ENCODE assay signal across 9 cellular contexts in genomic region chr1:180911640-180912161, GRCh38. TPM values are rescaled to one million over a fixed set of nuclear protein-coding genes. Genes with fewer than 3 reads are reported as not detected.
DNase-seq lines count a peak whose midpoint lies in the region; ATAC-seq, FAIRE-seq and TF ChIP-seq lines count a peak whose summit lies in the region.
"Had no signal": no experiment of that assay in that cellular context is flagged by ENCODE, and none has a peak within 500 bp of the region (broad histone marks: within the 10 kb centered on the region; RNA-seq: fewer than 3 reads in every experiment).

No MANE protein-coding gene starts in this region.

- no peak overlapping the region for H3K4me3 ChIP-seq in K562

- H3K9me3 Mint-ChIP-seq in stimulated activated naive CD8-positive, alpha-beta T cell treated with anti-CD3 and anti-CD28 coated beads, Interleukin-15, amount 100 ng/mL, for 72 hours = no peaks in the 10 kb centered on the region

- no peak for TF ChIP-seq POLR2A in K562 (conservative IDR thresholded peaks at IDR 0.05)

- POLR2A ChIA-PET in K562 (lab: Yijun Ruan, JAX) = interaction anchor here (0.8 to 1.1 kb wide), 3 partner anchors 8 to 12 kb away, joined by 3 to 4 read pairs (median 4); no protein-coding TSS in a partner anchor

- in situ Hi-C loops in K562 (cut with MboI) = no loop called here

- H3K27me3 ChIP-seq in K562 (ENCODE audit: control insufficient read depth in 2 of 2, insufficient read depth in 2 of 2, low read length in 2 of 2) = 0 out of 5 replicates have a peak, but pooled peaks cover 0 to under 1% of the 10 kb centered on the region in 2 experiments

- FAIRE-seq in K562 (lab: Jason Lieb, UNC) = no peak
- FAIRE-seq: A204.1 had no signal

- no peak for ATAC-seq in K562
- ATAC-seq in stimulated activated naive CD8-positive, alpha-beta T cell treated with anti-CD3 and anti-CD28 coated beads, Interleukin-15, amount 100 ng/mL, for 72 hours = no peak

- TF ChIP-seq EP300 in K562 (IDR thresholded peaks at IDR 0.05; ENCODE audit: low read length) = no peak

- H3K27ac Mint-ChIP-seq in stimulated activated naive CD8-positive, alpha-beta T cell treated with anti-CD3 and anti-CD28 coated beads, Interleukin-15, amount 100 ng/mL, for 72 hours = no peak overlapping the region

- TF ChIP-seq RAD21 in K562 (CRISPR knock-in tag; conservative IDR thresholded peaks at IDR 0.05 in 1 of 2, IDR thresholded peaks at IDR 0.05 in 1 of 2) = no peak

- H3K27ac ChIP-seq in K562 (ENCODE audit: extremely low read depth, low read depth, low read length) = no peak overlapping the region

- no peak for TF ChIP-seq CTCF in K562 (IDR thresholded peaks at IDR 0.05 in 2 of 3, conservative IDR thresholded peaks at IDR 0.05 in 1 of 3; ENCODE audit: insufficient read depth in 2 of 3, low read depth in 1 of 3, low read length in 3 of 3)

- 60% methylated on average over 15 of the region's 15 CpGs for WGBS in K562 (ENCODE audit: insufficient coverage, low coverage, missing lambda C conversion rate)

- no peaks in the 10 kb centered on the region for H3K36me3 ChIP-seq in K562 (ENCODE audit: control insufficient read depth, insufficient read depth, low read length)

- no peaks in the 10 kb centered on the region for H3K9me1 ChIP-seq in K562 (ENCODE audit: control insufficient read depth, insufficient read depth, low read length)

- no peak overlapping the region for H3K9ac ChIP-seq in K562 (ENCODE audit: insufficient read depth in 1 of 2, low read depth in 2 of 2, low read length in 2 of 2)

- no peaks in the 10 kb centered on the region for H3K79me2 ChIP-seq in K562 (ENCODE audit: control insufficient read depth, insufficient read depth, low read length)

- no peaks in the 10 kb centered on the region for H4K20me1 ChIP-seq in K562 (replicated peaks; ENCODE audit: control insufficient read depth, insufficient read depth, low read length)

- intact Hi-C loops in K562 (cut with micrococcal nuclease) = no loop called here

- no peaks in the 10 kb centered on the region for H3K9me3 ChIP-seq in K562 (replicated peaks; ENCODE audit: control insufficient read depth, insufficient read depth, low read depth, low read length)

- H3K4me2 ChIP-seq in K562 (ENCODE audit: insufficient read depth, low read length) = no peak overlapping the region

- BruUV-seq in K562 (replicated peaks; lab: Mats Ljungman, UMichigan) = no TSS peak

- DNase-seq in DMS53 (lab: John Stamatoyannopoulos, UW) (peak; percentile 49), DMS53 treated with DMSO at 0.1 percent for 48 hours (lab: John Stamatoyannopoulos, UW; ENCODE audit: unreplicated experiment) (no peak), K562 (ENCODE audit: extremely low read depth in 1 of 4, low spot score in 3 of 4) (no peak), islet precursor cell (peak; percentile 64), NAMALWA (ENCODE audit: low spot score) (no peak), hippocampal formation (lab: John Stamatoyannopoulos, UW) (no peak)
- no peak for DNase-seq in stimulated activated naive CD8-positive, alpha-beta T cell treated with anti-CD3 and anti-CD28 coated beads, Interleukin-15, amount 100 ng/mL, for 72 hours
- DNase-seq in stimulated activated CD4-positive, alpha-beta T cell treated with anti-CD3 and anti-CD28 coated beads, Interleukin-12 subunit alpha, Interleukin-12 subunit beta, amount 100 ng/mL, for 4 hours = no peak

- H3K4me1 ChIP-seq in K562 (replicated peaks in 1 of 2; ENCODE audit: control insufficient read depth in 2 of 2, insufficient read depth in 2 of 2, low read length in 2 of 2) = peaks cover 9 to 12% of the 10 kb centered on the region in 2 experiments; a peak in 4 of 5 replicates

- no peak overlapping the region for H2AFZ ChIP-seq in K562 (ENCODE audit: low read depth, low read length)

- H3K4me3 Mint-ChIP-seq in stimulated activated naive CD8-positive, alpha-beta T cell treated with anti-CD3 and anti-CD28 coated beads, Interleukin-15, amount 100 ng/mL, for 72 hours = peak overlapping the region; percentile 49 to 65

- CTCF ChIA-PET in K562 (lab: Yijun Ruan, JAX; ENCODE audit: low intra/inter-chr PET ratio) = no interaction called here

- peaks cover 21% of the 10 kb centered on the region for H3K4me1 Mint-ChIP-seq in stimulated activated naive CD8-positive, alpha-beta T cell treated with anti-CD3 and anti-CD28 coated beads, Interleukin-15, amount 100 ng/mL, for 72 hours

- H3K27me3 Mint-ChIP-seq in stimulated activated naive CD8-positive, alpha-beta T cell treated with anti-CD3 and anti-CD28 coated beads, Interleukin-15, amount 100 ng/mL, for 72 hours = peaks cover 65% of the 10 kb centered on the region

TF ChIP-seq in K562, 482 proteins besides CTCF, POLR2A, EP300 and RAD21:
- no peak for TF ChIP-seq ATF1 (CRISPR knock-in tag; IDR thresholded peaks at IDR 0.05)
- TF ChIP-seq ATF1 (tag; IDR thresholded peaks at IDR 0.05) = no peak
- TF ChIP-seq, protein P1, sequence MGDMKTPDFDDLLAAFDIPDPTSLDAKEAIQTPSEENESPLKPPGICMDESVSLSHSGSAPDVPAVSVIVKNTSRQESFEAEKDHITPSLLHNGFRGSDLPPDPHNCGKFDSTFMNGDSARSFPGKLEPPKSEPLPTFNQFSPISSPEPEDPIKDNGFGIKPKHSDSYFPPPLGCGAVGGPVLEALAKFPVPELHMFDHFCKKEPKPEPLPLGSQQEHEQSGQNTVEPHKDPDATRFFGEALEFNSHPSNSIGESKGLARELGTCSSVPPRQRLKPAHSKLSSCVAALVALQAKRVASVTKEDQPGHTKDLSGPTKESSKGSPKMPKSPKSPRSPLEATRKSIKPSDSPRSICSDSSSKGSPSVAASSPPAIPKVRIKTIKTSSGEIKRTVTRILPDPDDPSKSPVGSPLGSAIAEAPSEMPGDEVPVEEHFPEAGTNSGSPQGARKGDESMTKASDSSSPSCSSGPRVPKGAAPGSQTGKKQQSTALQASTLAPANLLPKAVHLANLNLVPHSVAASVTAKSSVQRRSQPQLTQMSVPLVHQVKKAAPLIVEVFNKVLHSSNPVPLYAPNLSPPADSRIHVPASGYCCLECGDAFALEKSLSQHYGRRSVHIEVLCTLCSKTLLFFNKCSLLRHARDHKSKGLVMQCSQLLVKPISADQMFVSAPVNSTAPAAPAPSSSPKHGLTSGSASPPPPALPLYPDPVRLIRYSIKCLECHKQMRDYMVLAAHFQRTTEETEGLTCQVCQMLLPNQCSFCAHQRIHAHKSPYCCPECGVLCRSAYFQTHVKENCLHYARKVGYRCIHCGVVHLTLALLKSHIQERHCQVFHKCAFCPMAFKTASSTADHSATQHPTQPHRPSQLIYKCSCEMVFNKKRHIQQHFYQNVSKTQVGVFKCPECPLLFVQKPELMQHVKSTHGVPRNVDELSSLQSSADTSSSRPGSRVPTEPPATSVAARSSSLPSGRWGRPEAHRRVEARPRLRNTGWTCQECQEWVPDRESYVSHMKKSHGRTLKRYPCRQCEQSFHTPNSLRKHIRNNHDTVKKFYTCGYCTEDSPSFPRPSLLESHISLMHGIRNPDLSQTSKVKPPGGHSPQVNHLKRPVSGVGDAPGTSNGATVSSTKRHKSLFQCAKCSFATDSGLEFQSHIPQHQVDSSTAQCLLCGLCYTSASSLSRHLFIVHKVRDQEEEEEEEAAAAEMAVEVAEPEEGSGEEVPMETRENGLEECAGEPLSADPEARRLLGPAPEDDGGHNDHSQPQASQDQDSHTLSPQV (IDR thresholded peaks at IDR 0.05) = 0 out of 2 replicates have a peak, but pooled peaks have one; percentile 32
- 0 out of 2 replicates have a peak, but pooled peaks have one; percentile 33 for TF ChIP-seq ZNF311 (CRISPR knock-in tag; IDR thresholded peaks at IDR 0.05)
TF ChIP-seq in K562: peak in this region for 2.

RNA-seq across cellular contexts. Expression of gene KIAA1614, which starts 1.0 kb away (rescaled TPM):
- total RNA-seq in K562 (2011; cell fraction: chromatin; rRNA removed; ENCODE audit: low replicate concordance) = 0.35 and 0.56 TPM in 2 replicates
- 0.17 and 0.39 TPM in 2 replicates for total RNA-seq in K562 (2011; cell fraction: nucleolus; rRNA removed)
- total RNA-seq in K562 (2011; cell fraction: nucleoplasm; rRNA removed) = 0.15 and 0.37 TPM in 2 replicates
- total RNA-seq in K562 (2014; rRNA removed) = 0.29 and 1.1 TPM in 2 replicates
- 0.03 and 0.04 TPM in 2 replicates for total RNA-seq in K562 (2014; rRNA removed; fragmentation: Illumina TruSeq; extraction: Trizol)
- total RNA-seq in K562 (2015; rRNA removed; fragmentation: Illumina TruSeq; extraction: Trizol) = 0.14 and 0.57 TPM in 2 replicates
- 0.16 and 0.36 TPM in 2 replicates for total RNA-seq in K562 (2021)
- polyA plus RNA-seq in K562 (2011; rRNA removed) = 0.01 and 0.11 TPM in 2 replicates
- polyA plus RNA-seq in K562 (2011; cell fraction: cytosol; rRNA removed) = 0.01 and 0.03 TPM in 2 replicates
- polyA plus RNA-seq in K562 (2011; cell fraction: nucleus; rRNA removed) = 0.13 and 0.20 TPM in 2 replicates
- 0.51 and 0.85 TPM in 2 replicates for polyA plus RNA-seq in K562 (2012)
- polyA plus RNA-seq in K562 (2014; fragmentation: Illumina TruSeq; extraction: Trizol) = 0.07 and 0.15 TPM in 2 replicates
- under 1 TPM in 1 of 2 experiments, not detected in 1; 0.18 TPM for polyA plus RNA-seq in K562 (2014; fragmentation: Nextera tagmentation; extraction: Ambion mirVana)
- polyA plus RNA-seq in K562 (2014; rRNA removed) = 0.17 and 0.36 TPM in 2 replicates
- polyA minus RNA-seq in K562 (2011; rRNA and poly(A)+ RNA removed) = 0.04 and 0.06 TPM in 2 replicates
- polyA minus RNA-seq in K562 (2011; cell fraction: cytosol; rRNA and poly(A)+ RNA removed) = not detected in 2 replicates
- polyA minus RNA-seq in K562 (2011; cell fraction: nucleus; rRNA and poly(A)+ RNA removed) = 0.11 and 0.13 TPM in 2 replicates

Comparison
In these comparisons a context has a peak if more than half of its experiments do, and no peak if none do; other contexts are left out.
1. DNase-seq: peak in DMS53 (single experiment) and islet precursor cell (single experiment); none in DMS53 treated with DMSO at 0.1 percent for 48 hours (single experiment), K562 (0 of 4), stimulated activated naive CD8-positive, alpha-beta T cell treated with anti-CD3 and anti-CD28 coated beads, Interleukin-15, amount 100 ng/mL, for 72 hours (0 of 2), NAMALWA (single experiment), stimulated activated CD4-positive, alpha-beta T cell treated with anti-CD3 and anti-CD28 coated beads, Interleukin-12 subunit alpha, Interleukin-12 subunit beta, amount 100 ng/mL, for 4 hours (single experiment) and hippocampal formation (0 of 2).